ENCODE assay signal across 8 cellular contexts in genomic region chr16:29805232-29806095, GRCh38. TPM values are rescaled to one million over a fixed set of nuclear protein-coding genes. Genes with fewer than 3 reads are reported as not detected.
DNase-seq lines count a peak whose midpoint lies in the region; ATAC-seq and TF ChIP-seq lines count a peak whose summit lies in the region.

No MANE protein-coding gene starts in this region.

- in situ Hi-C loops in GM13977 (cut with MboI; ENCODE audit: low pct_unique_long_range_greater_than_20kb, low sequenced_read_pairs, unreplicated experiment): no loop called here

- H3K27ac Mint-ChIP-seq in T-helper 1 cell treated with Interleukin-12 subunit alpha and Interleukin-12 subunit beta and Interleukin-4 antibody, amounts not matched to agents 30 μg/mL and 1 μg/mL, for 36 hours: peak overlapping the region; percentile 99

- intact Hi-C loops in left cardiac atrium (cut with DNase I) (no loop called here), posterior vena cava (cut with DNase I) (no loop called here)

- H3K27me3 ChIP-seq in upper lobe of left lung: no peaks in the 10 kb centered on the region

- peaks cover 2 to 23% (median 17%) of the 10 kb centered on the region in 4 donors for H3K36me3 ChIP-seq in upper lobe of left lung

- peaks cover 39% of the 10 kb centered on the region for H3K4me1 Mint-ChIP-seq in T-helper 1 cell treated with Interleukin-12 subunit alpha and Interleukin-12 subunit beta and Interleukin-4 antibody, amounts not matched to agents 30 μg/mL and 1 μg/mL, for 36 hours (ENCODE audit: low read depth)

- ATAC-seq in HG02852 (IDR thresholded peaks at IDR 0.05; ENCODE audit: unreplicated experiment): peak; percentile 50
- ATAC-seq in left cardiac atrium: peak; percentile 85 to 89
- ATAC-seq in upper lobe of left lung (ENCODE audit: low FRiP score in 2 of 2): peak; percentile 94 to 97

- no peaks in the 10 kb centered on the region for H3K9me3 Mint-ChIP-seq in T-helper 1 cell treated with Interleukin-12 subunit alpha and Interleukin-12 subunit beta and Interleukin-4 antibody, amounts not matched to agents 30 μg/mL and 1 μg/mL, for 36 hours

- no peaks in the 10 kb centered on the region for H3K27me3 Mint-ChIP-seq in T-helper 1 cell treated with Interleukin-12 subunit alpha and Interleukin-12 subunit beta and Interleukin-4 antibody, amounts not matched to agents 30 μg/mL and 1 μg/mL, for 36 hours (ENCODE audit: low read depth)

- peak in 1 of 4 donors; percentile 82 for TF ChIP-seq EP300 in upper lobe of left lung (IDR thresholded peaks at IDR 0.05)

- WGBS in upper lobe of left lung, 2 donors: 0% methylated on average over 22 to 23 of the region's 103 CpGs

- peak overlapping the region; percentile 96 to 97 (median 97) for H3K27ac ChIP-seq in upper lobe of left lung

- peak overlapping the region; percentile 63 to 93 (median 83) for H3K4me3 ChIP-seq in upper lobe of left lung

- TF ChIP-seq POLR2A in upper lobe of left lung (IDR thresholded peaks at IDR 0.05): peak in 3 of 4 donors; percentile 71 to 95 (median 79)

- H3K36me3 Mint-ChIP-seq in T-helper 1 cell treated with Interleukin-12 subunit alpha and Interleukin-12 subunit beta and Interleukin-4 antibody, amounts not matched to agents 30 μg/mL and 1 μg/mL, for 36 hours (ENCODE audit: low read depth): peaks cover 44% of the 10 kb centered on the region

- peaks cover 33 to 46% (median 42%) of the 10 kb centered on the region in 4 donors for H3K4me1 ChIP-seq in upper lobe of left lung

- H3K9me3 ChIP-seq in upper lobe of left lung: no peaks in the 10 kb centered on the region

- DNase-seq in GM13977 (ENCODE audit: low spot score) (peak; percentile 97), NCI-H146 (lab: John Stamatoyannopoulos, UW) (peak; percentile 100), amygdala (lab: John Stamatoyannopoulos, UW) (peak; percentile 69 to 99 (median 95)), left cardiac atrium (peak; percentile 98), posterior vena cava (ENCODE audit: low spot score) (peak; percentile 99), upper lobe of left lung (peak; percentile 98 to 99)

- H3K4me3 Mint-ChIP-seq in T-helper 1 cell treated with Interleukin-12 subunit alpha and Interleukin-12 subunit beta and Interleukin-4 antibody, amounts not matched to agents 30 μg/mL and 1 μg/mL, for 36 hours: peak overlapping the region; percentile 99

- no peak for TF ChIP-seq CTCF in GM13977 (IDR thresholded peaks at IDR 0.05; ENCODE audit: extremely low read depth, insufficient read depth, missing control alignments)
- TF ChIP-seq CTCF in upper lobe of left lung (IDR thresholded peaks at IDR 0.05): peak in 4 of 6 experiments; percentile 18 to 56 (median 36)

RNA-seq across cellular contexts. Expression of gene MAZ, which starts 0.9 kb away (rescaled TPM):
- 10 to 100 TPM; 84.8 to 96.7 TPM for total RNA-seq in left cardiac atrium
- 100 to 1,000 TPM; 124 to 148 TPM for total RNA-seq in posterior vena cava
- 100 to 1,000 TPM in 5 of 6 donors, 10 to 100 TPM in 1; 83.7 to 232 (median 165) TPM for total RNA-seq in upper lobe of left lung

RNA-seq across cellular contexts. Expression of gene PRRT2, which starts 6.5 kb away (rescaled TPM):
- 1 to 10 TPM; 2.2 to 3.0 TPM for total RNA-seq in left cardiac atrium
- total RNA-seq in posterior vena cava: 1 to 10 TPM; 5.0 to 5.4 TPM
- total RNA-seq in upper lobe of left lung: 10 to 100 TPM in 2 of 6 donors, 1 to 10 TPM in 4; 1.4 to 13.6 (median 2.5) TPM

RNA-seq across cellular contexts. Expression of gene PAGR1, which starts 10.5 kb away (rescaled TPM):
- total RNA-seq in left cardiac atrium: 10 to 100 TPM; 15.1 to 16.6 TPM
- total RNA-seq in posterior vena cava: 10 to 100 TPM; 10.5 to 12.7 TPM
- total RNA-seq in upper lobe of left lung: 10 to 100 TPM; 22.6 to 49.5 (median 34.6) TPM

RNA-seq across cellular contexts. Expression of gene MVP, which starts 14.8 kb away (rescaled TPM):
- total RNA-seq in left cardiac atrium (10 to 100 TPM; 72.7 to 82.4 TPM), posterior vena cava (100 to 1,000 TPM; 146 to 154 TPM), upper lobe of left lung (100 to 1,000 TPM; 260 to 411 (median 312) TPM)

RNA-seq across cellular contexts. Expression of gene KIF22, which starts 14.9 kb away (rescaled TPM):
- total RNA-seq in left cardiac atrium: 10 to 100 TPM; 22.1 to 30.1 TPM
- 10 to 100 TPM in 1 of 2 donors, 1 to 10 TPM in 1; 5.9 to 10.4 TPM for total RNA-seq in posterior vena cava
- 10 to 100 TPM in 5 of 6 donors, 1 to 10 TPM in 1; 9.1 to 43.5 (median 26.6) TPM for total RNA-seq in upper lobe of left lung

Comparison
In these comparisons a context has a peak if more than half of its experiments do, and no peak if none do; other contexts are left out.
1. Peak in every context shown above with its lines: DNase-seq, ATAC-seq, H3K4me3 ChIP-seq and H3K27ac ChIP-seq.